ENCODE assay signal across 8 cellular contexts in genomic region chr5:145946112-145946861, GRCh38. TPM values are rescaled to one million over a fixed set of nuclear protein-coding genes. Genes with fewer than 3 reads are reported as not detected.
A peak's percentile ranks its signal among the peaks of the same experiment; 100 is the strongest.
DNase-seq lines count a peak whose midpoint lies in the region; ATAC-seq, FAIRE-seq and TF ChIP-seq lines count a peak whose summit lies in the region.

No MANE protein-coding gene starts in this region.

- CTCF ChIA-PET in HepG2 (lab: Yijun Ruan, JAX; ENCODE audit: low intra/inter-chr PET ratio, low total read pairs), result no interaction called here

- H3K27ac ChIP-seq in HepG2 (ENCODE audit: extremely low read length, insufficient read depth, low read length), result peak overlapping the region; percentile 39

- POLR2A ChIA-PET in activated naive CD8-positive, alpha-beta T cell treated with anti-CD3 and anti-CD28 coated beads, Interleukin-2, amount 10 ng/mL, durations not matched to agents 7 days and 5 days (lab: Charles Lee), result no interaction called here
- POLR2A ChIA-PET in HepG2 (lab: Yijun Ruan, JAX), result interaction anchor here (1.1 to 3.2 kb wide), 6 partner anchors 10 to 79 kb away, joined by 3 to 40 read pairs (median 6); partner anchors contain the start of gene SH3RF2

- no peak overlapping the region for H3K4me3 Mint-ChIP-seq in activated naive CD8-positive, alpha-beta T cell treated with anti-CD3 and anti-CD28 coated beads, Interleukin-2, amount 10 ng/mL, durations not matched to agents 7 days and 5 days

- no peak for TF ChIP-seq RAD21 in HepG2 (CRISPR knock-in tag; IDR thresholded peaks at IDR 0.05)

- no peak overlapping the region for H3K9ac ChIP-seq in HepG2 (ENCODE audit: insufficient read depth, low read depth, low read length)

- TF ChIP-seq CTCF in HepG2 (CRISPR knock-in tag; IDR thresholded peaks at IDR 0.05), result no peak

- H3K27ac Mint-ChIP-seq in activated naive CD8-positive, alpha-beta T cell treated with anti-CD3 and anti-CD28 coated beads, Interleukin-2, amount 10 ng/mL, durations not matched to agents 7 days and 5 days, result no peak overlapping the region

- intact Hi-C loops in HepG2 (cut with micrococcal nuclease; ENCODE audit: unreplicated experiment), result loop anchor here (1.0 kb wide), 1 partner anchor 33 kb away; no protein-coding TSS in a partner anchor

- no peaks in the 10 kb centered on the region; a peak in 2 of 5 replicates for H3K36me3 ChIP-seq in HepG2 (replicated peaks in 1 of 2; ENCODE audit: control insufficient read depth in 1 of 2, insufficient read depth in 2 of 2, low read length in 2 of 2)

- FAIRE-seq in HepG2 (lab: Jason Lieb, UNC), result no peak

- in situ Hi-C loops in Caki2 (cut with HindIII; ENCODE audit: low pct_unique_long_range_greater_than_20kb, low sequenced_read_pairs) (no loop called here), HepG2 (cut with HindIII; ENCODE audit: extremely low pct_ligation_motif_present, low pct_unique_long_range_greater_than_20kb) (no loop called here)

- peak overlapping the region; percentile 9 for H2AFZ ChIP-seq in HepG2 (ENCODE audit: low read length)

- TF ChIP-seq POLR2A in HepG2 (IDR thresholded peaks at IDR 0.05; ENCODE audit: insufficient read depth in 1 of 2, low read depth in 2 of 2, low read length in 2 of 2), result no peak

- H3K79me2 ChIP-seq in HepG2 (ENCODE audit: insufficient read depth, low read length), result peaks cover 2% of the 10 kb centered on the region

- H3K4me2 ChIP-seq in HepG2 (ENCODE audit: low read depth, low read length), result peak overlapping the region; percentile 10; the same call in 1 of the 2 replicates

- ATAC-seq in GM21381 (IDR thresholded peaks at IDR 0.05; ENCODE audit: unreplicated experiment) (peak; percentile 91), HG03558 (IDR thresholded peaks at IDR 0.05; ENCODE audit: extremely low read depth, unreplicated experiment) (peak; percentile 97), HepG2 (peak; percentile 64)
- peak; percentile 85 for ATAC-seq in activated naive CD8-positive, alpha-beta T cell treated with anti-CD3 and anti-CD28 coated beads, Interleukin-2, amount 10 ng/mL, durations not matched to agents 7 days and 5 days (ENCODE audit: low read depth)

- H3K4me1 Mint-ChIP-seq in activated naive CD8-positive, alpha-beta T cell treated with anti-CD3 and anti-CD28 coated beads, Interleukin-2, amount 10 ng/mL, durations not matched to agents 7 days and 5 days, result peaks cover 15% of the 10 kb centered on the region

- no peaks in the 10 kb centered on the region for H3K9me3 Mint-ChIP-seq in activated naive CD8-positive, alpha-beta T cell treated with anti-CD3 and anti-CD28 coated beads, Interleukin-2, amount 10 ng/mL, durations not matched to agents 7 days and 5 days

- TF ChIP-seq EP300 in HepG2 (IDR thresholded peaks at IDR 0.05; ENCODE audit: low read depth in 2 of 2, low read length in 2 of 2), result peak in 1 of 2 experiments; percentile 56; a peak in 1 of 4 replicates
- TF ChIP-seq EP300 in HepG2 (CRISPR knock-in tag; IDR thresholded peaks at IDR 0.05; ENCODE audit: borderline replicate concordance), result no peak

- H4K20me1 ChIP-seq in HepG2 (ENCODE audit: insufficient read depth, low read length), result no peaks in the 10 kb centered on the region

- no peaks in the 10 kb centered on the region for H3K9me3 ChIP-seq in HepG2 (ENCODE audit: low read length)

- no peaks in the 10 kb centered on the region for H3K36me3 Mint-ChIP-seq in activated naive CD8-positive, alpha-beta T cell treated with anti-CD3 and anti-CD28 coated beads, Interleukin-2, amount 10 ng/mL, durations not matched to agents 7 days and 5 days

- no peak overlapping the region for H3K4me3 ChIP-seq in HepG2 (replicated peaks in 1 of 3; ENCODE audit: insufficient read depth in 1 of 3, low read depth in 2 of 3, low read length in 3 of 3)

- WGBS in HepG2 (ENCODE audit: low lambda C conversion rate), result 49% methylated on average over 4 of the region's 4 CpGs

- H3K27me3 ChIP-seq in HepG2 (ENCODE audit: control insufficient read depth in 1 of 2, insufficient read depth in 2 of 2, low read length in 2 of 2), result no peaks in the 10 kb centered on the region

- H3K27me3 Mint-ChIP-seq in activated naive CD8-positive, alpha-beta T cell treated with anti-CD3 and anti-CD28 coated beads, Interleukin-2, amount 10 ng/mL, durations not matched to agents 7 days and 5 days, result peaks cover 39% of the 10 kb centered on the region

- peaks cover 60% of the 10 kb centered on the region for H3K4me1 ChIP-seq in HepG2 (ENCODE audit: insufficient read depth, low read length)

- no TSS peak for BruUV-seq in HepG2 (replicated peaks; lab: Mats Ljungman, UMichigan)

- peak; percentile 95 for DNase-seq in Caki2 (ENCODE audit: low read depth)
- DNase-seq in activated naive CD8-positive, alpha-beta T cell treated with anti-CD3 and anti-CD28 coated beads, Interleukin-2, amount 10 ng/mL, durations not matched to agents 7 days and 5 days, result no peak
- DNase-seq in HepG2 (ENCODE audit: low spot score), result peak; percentile 77
- DNase-seq in DMS79 (lab: John Stamatoyannopoulos, UW), result no peak
- DNase-seq in HUDEP-2 (lab: John Stamatoyannopoulos, UW; ENCODE audit: unreplicated experiment in 76 of 76), result no peak
- no peak for DNase-seq in NCI-H69 (lab: John Stamatoyannopoulos, UW)

TF ChIP-seq in HepG2, 621 proteins besides CTCF, POLR2A, EP300 and RAD21 (continues in another document):
- TF ChIP-seq ZBTB33 (CRISPR knock-in tag; IDR thresholded peaks at IDR 0.05), result peak; percentile 33; the same call in 1 of the 2 replicates
- no peak for TF ChIP-seq ZNF781 (CRISPR knock-in tag; IDR thresholded peaks at IDR 0.05; ENCODE audit: borderline replicate concordance, not compliant biosample characterization)

RNA-seq across cellular contexts. Expression of gene SH3RF2, which starts 9.9 kb away (rescaled TPM):
- 4.0 and 11.0 TPM in 2 replicates for total RNA-seq in Caki2 (2014; rRNA removed; shearing (Covaris generic); ENCODE audit: low replicate concordance)
- total RNA-seq in activated naive CD8-positive, alpha-beta T cell treated with anti-CD3 and anti-CD28 coated beads, Interleukin-2, amount 10 ng/mL, durations not matched to agents 7 days and 5 days, result not detected
- total RNA-seq in HepG2 (2016; rRNA removed; fragmentation: Illumina TruSeq; extraction: Trizol), result 3.1 and 3.7 TPM in 2 replicates
- 2.1 and 2.2 TPM in 2 replicates for total RNA-seq in HepG2 (2016; cell fraction: cytosol; rRNA removed; fragmentation: Illumina TruSeq; extraction: Trizol; ENCODE audit: low read depth)
- total RNA-seq in HepG2 (2016; cell fraction: insoluble cytoplasmic fraction; rRNA removed; fragmentation: Illumina TruSeq; extraction: Trizol), result 2.6 and 3.8 TPM in 2 replicates
- 2.4 and 3.8 TPM in 2 replicates for total RNA-seq in HepG2 (2016; cell fraction: membrane; rRNA removed; fragmentation: Illumina TruSeq; extraction: Trizol)
- 7.9 and 8.9 TPM in 2 replicates for total RNA-seq in HepG2 (2016; cell fraction: nucleus; rRNA removed; fragmentation: Illumina TruSeq; extraction: Trizol)
- 2.6 and 2.8 TPM in 2 replicates for polyA plus RNA-seq in HepG2 (2011; rRNA removed)
- polyA plus RNA-seq in HepG2 (2011; cell fraction: cytosol; rRNA removed), result 1.7 and 2.1 TPM in 2 replicates
- polyA plus RNA-seq in HepG2 (2011; cell fraction: nucleus; rRNA removed), result 4.9 and 6.9 TPM in 2 replicates
- 1.7 and 2.5 TPM in 2 replicates for polyA plus RNA-seq in HepG2 (2012)
- 0.76 and 1.0 TPM in 2 replicates for polyA plus RNA-seq in HepG2 (2016; cell fraction: cytosol; fragmentation: Illumina TruSeq; extraction: Trizol; ENCODE audit: low read depth)
- 2.7 and 3.7 TPM in 2 replicates for polyA plus RNA-seq in HepG2 (2016; cell fraction: insoluble cytoplasmic fraction; fragmentation: Illumina TruSeq; extraction: Trizol; ENCODE audit: low read depth)
- 1.4 and 1.7 TPM in 2 replicates for polyA plus RNA-seq in HepG2 (2016; cell fraction: membrane; fragmentation: Illumina TruSeq; extraction: Trizol; ENCODE audit: low read depth)
- polyA plus RNA-seq in HepG2 (2016; cell fraction: nucleus; fragmentation: Illumina TruSeq; extraction: Trizol; ENCODE audit: insufficient read depth, low read depth), result 11.0 and 12.4 TPM in 2 replicates
- 4.5 and 13.0 TPM in 2 replicates for polyA minus RNA-seq in HepG2 (2011; rRNA and poly(A)+ RNA removed; ENCODE audit: low replicate concordance)
- polyA minus RNA-seq in HepG2 (2011; cell fraction: cytosol; rRNA and poly(A)+ RNA removed), result 2.0 and 2.5 TPM in 2 replicates
- polyA minus RNA-seq in HepG2 (2011; cell fraction: nucleus; rRNA and poly(A)+ RNA removed), result 8.4 and 9.1 TPM in 2 replicates

Comparison
In these comparisons a context has a peak if more than half of its experiments do, and no peak if none do; other contexts are left out.
1. DNase-seq: peak in Caki2 (single experiment) and HepG2 (single experiment); none in activated naive CD8-positive, alpha-beta T cell treated with anti-CD3 and anti-CD28 coated beads, Interleukin-2, amount 10 ng/mL, durations not matched to agents 7 days and 5 days (single experiment), DMS79 (single experiment), HUDEP-2 (0 of 76) and NCI-H69 (single experiment).
2. Peak in every context shown above with its lines, with median percentiles within 50 percentile points of each other: ATAC-seq.